27 cellular contexts compared by ENCODE assay signal in genomic region chr4:144179152-144179739, GRCh38. TPM values are rescaled to one million over a fixed set of nuclear protein-coding genes. Genes with fewer than 3 reads are reported as not detected.
A peak's percentile ranks its signal among the peaks of the same experiment; 100 is the strongest.
DNase-seq lines count a peak whose midpoint lies in the region; ATAC-seq and FAIRE-seq lines count a peak whose summit lies in the region.
"Had no signal": no experiment of that assay in that cellular context is flagged by ENCODE, and none has a peak within 500 bp of the region (broad histone marks: within the 10 kb centered on the region; RNA-seq: fewer than 3 reads in every experiment).

No MANE protein-coding gene starts in this region.

- H3K36me3 Mint-ChIP-seq in activated CD4-positive, alpha-beta T cell treated with anti-CD3 and anti-CD28 coated beads for 36 hours (ENCODE audit: low read depth): no peaks in the 10 kb centered on the region
- H3K36me3 Mint-ChIP-seq in activated CD4-positive, alpha-beta T cell treated with anti-CD3 and anti-CD28 coated beads, Interleukin-2, amount 10 ng/mL, durations not matched to agents 7 days and 5 days (ENCODE audit: low read depth): no peaks in the 10 kb centered on the region
- H3K36me3 Mint-ChIP-seq in activated T-helper 1 cell treated with anti-CD3 and anti-CD28 coated beads, Interleukin-12 subunit alpha, Interleukin-12 subunit beta, Interleukin-2, Interleukin-4 antibody, amounts not matched to agents 30 ng/mL and 10 ng/mL and 1 ng/mL, durations not matched to agents 14 hours and 24 hours and 36 hours (ENCODE audit: low read depth): no peaks in the 10 kb centered on the region
- H3K36me3 Mint-ChIP-seq: activated naive CD8-positive, alpha-beta T cell treated with anti-CD3 and anti-CD28 coated beads, Interleukin-2, amount 10 ng/mL, durations not matched to agents 7 days and 5 days had no signal

- peak; percentile 72 for ATAC-seq in activated CD4-positive, alpha-beta T cell treated with anti-CD3 and anti-CD28 coated beads for 36 hours
- ATAC-seq in GM21515 (IDR thresholded peaks at IDR 0.05; ENCODE audit: unreplicated experiment): no peak
- ATAC-seq: body of pancreas, HCT116 had no signal

- H3K9me3 Mint-ChIP-seq in activated CD4-positive, alpha-beta T cell treated with anti-CD3 and anti-CD28 coated beads for 36 hours (ENCODE audit: low read depth): no peaks in the 10 kb centered on the region
- H3K9me3 Mint-ChIP-seq in activated CD4-positive, alpha-beta T cell treated with anti-CD3 and anti-CD28 coated beads, Interleukin-2, amount 10 ng/mL, durations not matched to agents 7 days and 5 days: no peaks in the 10 kb centered on the region
- H3K9me3 Mint-ChIP-seq in activated T-helper 1 cell treated with anti-CD3 and anti-CD28 coated beads, Interleukin-12 subunit alpha, Interleukin-12 subunit beta, Interleukin-2, Interleukin-4 antibody, amounts not matched to agents 30 ng/mL and 10 ng/mL and 1 ng/mL, durations not matched to agents 14 hours and 24 hours and 36 hours: no peaks in the 10 kb centered on the region
- H3K9me3 Mint-ChIP-seq: activated naive CD8-positive, alpha-beta T cell treated with anti-CD3 and anti-CD28 coated beads, Interleukin-2, amount 10 ng/mL, durations not matched to agents 7 days and 5 days had no signal

- peaks cover 3% of the 10 kb centered on the region for H3K27me3 Mint-ChIP-seq in activated CD4-positive, alpha-beta T cell treated with anti-CD3 and anti-CD28 coated beads for 36 hours
- H3K27me3 Mint-ChIP-seq in activated CD4-positive, alpha-beta T cell treated with anti-CD3 and anti-CD28 coated beads, Interleukin-2, amount 10 ng/mL, durations not matched to agents 7 days and 5 days: peaks cover 4% of the 10 kb centered on the region
- H3K27me3 Mint-ChIP-seq in activated T-helper 1 cell treated with anti-CD3 and anti-CD28 coated beads, Interleukin-12 subunit alpha, Interleukin-12 subunit beta, Interleukin-2, Interleukin-4 antibody, amounts not matched to agents 30 ng/mL and 10 ng/mL and 1 ng/mL, durations not matched to agents 14 hours and 24 hours and 36 hours (ENCODE audit: insufficient read depth): peaks cover 3% of the 10 kb centered on the region

- H3K4me3 Mint-ChIP-seq in activated CD4-positive, alpha-beta T cell treated with anti-CD3 and anti-CD28 coated beads for 36 hours: no peak overlapping the region
- H3K4me3 Mint-ChIP-seq in activated CD4-positive, alpha-beta T cell treated with anti-CD3 and anti-CD28 coated beads, Interleukin-2, amount 10 ng/mL, durations not matched to agents 7 days and 5 days: no peak overlapping the region
- H3K4me3 Mint-ChIP-seq in activated T-helper 1 cell treated with anti-CD3 and anti-CD28 coated beads, Interleukin-12 subunit alpha, Interleukin-12 subunit beta, Interleukin-2, Interleukin-4 antibody, amounts not matched to agents 30 ng/mL and 10 ng/mL and 1 ng/mL, durations not matched to agents 14 hours and 24 hours and 36 hours: peak overlapping the region; percentile 0
- H3K4me3 Mint-ChIP-seq: activated naive CD8-positive, alpha-beta T cell treated with anti-CD3 and anti-CD28 coated beads, Interleukin-2, amount 10 ng/mL, durations not matched to agents 7 days and 5 days had no signal

- CTCF ChIA-PET in activated CD4-positive, alpha-beta T cell treated with anti-CD3 and anti-CD28 coated beads for 36 hours (lab: Charles Lee): no interaction called here
- CTCF ChIA-PET in activated CD4-positive, alpha-beta T cell treated with anti-CD3 and anti-CD28 coated beads, Interleukin-2, amount 10 ng/mL, durations not matched to agents 7 days and 5 days (lab: Charles Lee): interaction anchor here (0.6 kb wide), 1 partner anchor 883 kb away, joined by 5 read pairs; no protein-coding TSS in a partner anchor

- peaks cover 17% of the 10 kb centered on the region for H3K4me1 Mint-ChIP-seq in activated CD4-positive, alpha-beta T cell treated with anti-CD3 and anti-CD28 coated beads for 36 hours
- H3K4me1 Mint-ChIP-seq in activated CD4-positive, alpha-beta T cell treated with anti-CD3 and anti-CD28 coated beads, Interleukin-2, amount 10 ng/mL, durations not matched to agents 7 days and 5 days: peaks cover 23% of the 10 kb centered on the region
- H3K4me1 Mint-ChIP-seq in activated T-helper 1 cell treated with anti-CD3 and anti-CD28 coated beads, Interleukin-12 subunit alpha, Interleukin-12 subunit beta, Interleukin-2, Interleukin-4 antibody, amounts not matched to agents 30 ng/mL and 10 ng/mL and 1 ng/mL, durations not matched to agents 14 hours and 24 hours and 36 hours (ENCODE audit: low read depth): peaks cover 34% of the 10 kb centered on the region

- peak; percentile 9 for DNase-seq in activated CD4-positive, alpha-beta T cell treated with anti-CD3 and anti-CD28 coated beads for 36 hours
- DNase-seq in activated CD4-positive, alpha-beta T cell treated with anti-CD3 and anti-CD28 coated beads, Interleukin-2, amount 10 ng/mL, durations not matched to agents 7 days and 5 days: no peak
- peak; percentile 1 for DNase-seq in EL
- no peak for DNase-seq in activated T-helper 1 cell treated with anti-CD3 and anti-CD28 coated beads, Interleukin-12 subunit alpha, Interleukin-12 subunit beta, Interleukin-2, Interleukin-4 antibody, amounts not matched to agents 30 ng/mL and 10 ng/mL and 1 ng/mL, durations not matched to agents 14 hours and 24 hours and 36 hours (ENCODE audit: low spot score)
- DNase-seq in lung microvascular endothelial cell (ENCODE audit: low read depth in 2 of 2): peak; percentile 3 to 34
- no peak for DNase-seq in activated effector memory CD4-positive, alpha-beta T cell treated with Interleukin-2 at 50 U/mL for 16 hours
- no peak for DNase-seq in HTR-8/SVneo (ENCODE audit: insufficient read length, low spot score)
- DNase-seq: 8988T; activated CD4-positive, alpha-beta T cell treated with anti-CD3 and anti-CD28 coated beads, Interleukin-2, amount 50 U/mL, for 1 hour; activated naive CD8-positive, alpha-beta T cell treated with anti-CD3 and anti-CD28 coated beads, Interleukin-2, amount 10 ng/mL, durations not matched to agents 7 days and 5 days; activated T-cell treated with anti-CD3 and anti-CD28 coated beads, Interleukin-2, amount 50 U/mL, for 1 hour; BE2C; body of pancreas; NCI-H1105 treated with DMSO at 0.1 percent for 48 hours; NCI-H2107; NCI-H524 treated with DMSO at 0.1 percent for 48 hours; spleen; stimulated activated CD4-positive, alpha-beta T cell treated with anti-CD3 and anti-CD28 coated beads, Interleukin-4, amount 100 ng/mL, for 4 hours had no signal

- no peak overlapping the region for H3K27ac Mint-ChIP-seq in activated CD4-positive, alpha-beta T cell treated with anti-CD3 and anti-CD28 coated beads for 36 hours
- no peak overlapping the region for H3K27ac Mint-ChIP-seq in activated CD4-positive, alpha-beta T cell treated with anti-CD3 and anti-CD28 coated beads, Interleukin-2, amount 10 ng/mL, durations not matched to agents 7 days and 5 days
- peak overlapping the region; percentile 11 for H3K27ac Mint-ChIP-seq in activated T-helper 1 cell treated with anti-CD3 and anti-CD28 coated beads, Interleukin-12 subunit alpha, Interleukin-12 subunit beta, Interleukin-2, Interleukin-4 antibody, amounts not matched to agents 30 ng/mL and 10 ng/mL and 1 ng/mL, durations not matched to agents 14 hours and 24 hours and 36 hours
- H3K27ac Mint-ChIP-seq: activated naive CD8-positive, alpha-beta T cell treated with anti-CD3 and anti-CD28 coated beads, Interleukin-2, amount 10 ng/mL, durations not matched to agents 7 days and 5 days had no signal

- intact Hi-C loops in activated CD4-positive, alpha-beta T cell treated with anti-CD3 and anti-CD28 coated beads for 36 hours (cut with DNase I, micrococcal nuclease): loop anchor here (10.0 kb wide), 2 partner anchors 1056 to 1436 kb away; partner anchors contain the start of gene MMAA (in 1 of the 2)
- intact Hi-C loops in activated T-helper 1 cell treated with anti-CD3 and anti-CD28 coated beads, Interleukin-12 subunit alpha, Interleukin-12 subunit beta, Interleukin-2, Interleukin-4 antibody, amounts not matched to agents 30 ng/mL and 10 ng/mL and 1 ng/mL, durations not matched to agents 14 hours and 24 hours and 36 hours (cut with micrococcal nuclease): loop anchor here (10.0 kb wide), 1 partner anchor 1116 kb away; no protein-coding TSS in a partner anchor

- POLR2A ChIA-PET in activated CD4-positive, alpha-beta T cell treated with anti-CD3 and anti-CD28 coated beads for 36 hours (lab: Charles Lee): no interaction called here
- POLR2A ChIA-PET in activated CD4-positive, alpha-beta T cell treated with anti-CD3 and anti-CD28 coated beads, Interleukin-2, amount 10 ng/mL, durations not matched to agents 7 days and 5 days (lab: Charles Lee): no interaction called here

- FAIRE-seq in HTR-8/SVneo (lab: Jason Lieb, UNC): no peak
- FAIRE-seq: GM18507, TTC549, urothelium cell line had no signal

RNA-seq across cellular contexts. Expression of gene GYPA, which starts 38.7 kb away (rescaled TPM):
- not detected for total RNA-seq in activated CD4-positive, alpha-beta T cell treated with anti-CD3 and anti-CD28 coated beads for 36 hours
- total RNA-seq in activated CD4-positive, alpha-beta T cell treated with anti-CD3 and anti-CD28 coated beads, Interleukin-2, amount 10 ng/mL, durations not matched to agents 7 days and 5 days: not detected
- total RNA-seq in activated T-helper 1 cell treated with anti-CD3 and anti-CD28 coated beads, Interleukin-12 subunit alpha, Interleukin-12 subunit beta, Interleukin-2, Interleukin-4 antibody, amounts not matched to agents 30 ng/mL and 10 ng/mL and 1 ng/mL, durations not matched to agents 14 hours and 24 hours and 36 hours: not detected in 2 replicates
- not detected in 2 replicates for total RNA-seq in lung microvascular endothelial cell
- total RNA-seq: activated naive CD8-positive, alpha-beta T cell treated with anti-CD3 and anti-CD28 coated beads, Interleukin-2, amount 10 ng/mL, durations not matched to agents 7 days and 5 days; body of pancreas; lower leg skin; myocyte; omental fat pad; renal cortical epithelial cell had no signal

Comparison
In these comparisons a context has a peak if more than half of its experiments do, and no peak if none do; other contexts are left out.
1. DNase-seq: peak in activated CD4-positive, alpha-beta T cell treated with anti-CD3 and anti-CD28 coated beads for 36 hours (single experiment), EL (single experiment) and lung microvascular endothelial cell (2 of 2); none in activated CD4-positive, alpha-beta T cell treated with anti-CD3 and anti-CD28 coated beads, Interleukin-2, amount 10 ng/mL, durations not matched to agents 7 days and 5 days (single experiment), activated T-helper 1 cell treated with anti-CD3 and anti-CD28 coated beads, Interleukin-12 subunit alpha, Interleukin-12 subunit beta, Interleukin-2, Interleukin-4 antibody, amounts not matched to agents 30 ng/mL and 10 ng/mL and 1 ng/mL, durations not matched to agents 14 hours and 24 hours and 36 hours (single experiment), activated effector memory CD4-positive, alpha-beta T cell treated with Interleukin-2 at 50 U/mL for 16 hours (single experiment) and HTR-8/SVneo (single experiment).